1 cellular context compared by ENCODE assay signal in the genomic region with DNA sequence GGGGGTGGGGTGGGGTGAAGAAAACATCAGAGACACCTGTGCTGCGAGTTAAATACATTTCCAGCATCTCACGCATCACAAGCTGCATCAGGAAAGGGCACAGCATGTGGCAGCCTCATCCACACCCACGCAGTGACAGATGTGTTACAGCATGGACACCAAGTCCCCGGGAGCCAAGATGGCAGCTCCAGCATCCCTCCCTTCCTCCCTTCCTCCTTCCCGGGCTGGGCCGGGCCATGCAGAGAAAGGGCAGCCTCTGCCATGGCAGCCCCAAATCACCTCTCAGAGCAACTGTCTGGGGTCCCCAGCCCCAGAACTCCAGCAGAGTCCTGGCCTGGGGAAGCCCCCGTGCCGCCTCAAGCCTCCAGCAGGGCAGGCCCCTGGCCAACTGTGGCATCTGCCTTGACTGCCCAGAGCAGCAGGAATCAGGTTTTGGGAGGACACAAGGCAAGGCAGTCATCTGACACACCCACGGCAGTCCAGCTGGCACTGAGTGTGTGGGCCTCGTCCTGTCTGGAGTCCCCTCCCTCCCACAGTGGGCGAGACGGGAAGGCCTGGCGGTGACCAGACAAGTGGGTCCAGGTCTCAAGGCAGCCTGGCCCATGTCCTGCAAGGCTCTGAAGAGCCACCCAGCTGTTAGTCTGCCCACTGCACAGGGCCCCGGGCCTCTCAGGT.
TF ChIP-seq lines count a peak whose summit lies in the region.

No MANE protein-coding gene starts in this region.

TF ChIP-seq in H1, 55 proteins besides CTCF, POLR2A, EP300 and RAD21:
- TF ChIP-seq HDAC6 (IDR thresholded peaks at IDR 0.05; ENCODE audit: low read depth, low read length) (no peak), EZH2 (IDR thresholded peaks at IDR 0.05; ENCODE audit: low read depth, low read length, severe bottlenecking) (no peak), POLR2AphosphoS5 (IDR thresholded peaks at IDR 0.05; ENCODE audit: low read depth, low read length) (peak; percentile 39)
